Comparison of ENCODE assay signal across 28 cellular contexts in genomic region chr1:233140519-233140918, GRCh38.
DNase-seq lines count a peak whose midpoint lies in the region; ATAC-seq, FAIRE-seq and TF ChIP-seq lines count a peak whose summit lies in the region.
"Had no signal": no experiment of that assay in that cellular context is flagged by ENCODE, and none has a peak within 500 bp of the region (broad histone marks: within the 10 kb centered on the region; RNA-seq: fewer than 3 reads in every experiment).

No MANE protein-coding gene starts in this region.

- peaks cover under 1% of the 10 kb centered on the region for H3K4me1 ChIP-seq in left ventricle myocardium inferior
- no peaks in the 10 kb centered on the region for H3K4me1 ChIP-seq in endothelial cell of umbilical vein (ENCODE audit: control insufficient read depth, extremely low read depth, insufficient read depth, low read length)
- H3K4me1 ChIP-seq: body of pancreas, lower lobe of right lung, transverse colon had no signal

- H3K9me3 ChIP-seq in left ventricle myocardium inferior (replicated peaks) (no peaks in the 10 kb centered on the region), endothelial cell of umbilical vein (replicated peaks; ENCODE audit: control insufficient read depth, insufficient read depth, low read length) (no peaks in the 10 kb centered on the region)
- H3K9me3 ChIP-seq: A549, body of pancreas, lower lobe of right lung, transverse colon had no signal

- H2AFZ ChIP-seq in endothelial cell of umbilical vein (ENCODE audit: low read depth, low read length) = no peak overlapping the region

- POLR2A ChIA-PET in endothelial cell of umbilical vein (lab: Charles Lee) = no interaction called here

- H3K4me3 ChIP-seq in left ventricle myocardium inferior = no peak overlapping the region
- H3K4me3 ChIP-seq in endothelial cell of umbilical vein (replicated peaks in 1 of 3; ENCODE audit: insufficient read depth in 1 of 3, low read depth in 1 of 3, low read length in 3 of 3) = no peak overlapping the region
- H3K4me3 ChIP-seq in lower leg skin (ENCODE audit: low read depth, poor library complexity, severe bottlenecking) = no peak overlapping the region
- H3K4me3 ChIP-seq: A549, body of pancreas, lower lobe of right lung, transverse colon had no signal

- no TSS peak for BruUV-seq in endothelial cell of umbilical vein (replicated peaks; lab: Mats Ljungman, UMichigan)

- H3K79me2 ChIP-seq in endothelial cell of umbilical vein (ENCODE audit: control insufficient read depth, insufficient read depth, low read length) = no peaks in the 10 kb centered on the region

- H3K27me3 Mint-ChIP-seq in HFFc6 (ENCODE audit: insufficient read depth) = no peaks in the 10 kb centered on the region; the same call in 1 of the 2 replicates
- H3K27me3 Mint-ChIP-seq in nephron progenitor cell (ENCODE audit: low read depth, poor library complexity) = peaks cover 4% of the 10 kb centered on the region

- H3K4me1 Mint-ChIP-seq in HFFc6 (ENCODE audit: low read depth) = no peaks in the 10 kb centered on the region
- no peaks in the 10 kb centered on the region for H3K4me1 Mint-ChIP-seq in nephron progenitor cell

- H3K4me3 Mint-ChIP-seq in HFFc6 = no peak overlapping the region
- no peak overlapping the region for H3K4me3 Mint-ChIP-seq in nephron progenitor cell
- H3K4me3 Mint-ChIP-seq: natural killer cell treated with Interleukin-12 subunit alpha and Interleukin-12 subunit beta and Interleukin-15 and Interleukin-18, amount 100 ng/mL, for 72 hours had no signal

- intact Hi-C loops in left ventricle myocardium inferior (cut with micrococcal nuclease) = no loop called here
- intact Hi-C loops in cardiac septum (cut with DNase I) = no loop called here
- intact Hi-C loops in endothelial cell of umbilical vein (cut with micrococcal nuclease) = no loop called here
- intact Hi-C loops in left ventricle myocardium superior (cut with micrococcal nuclease) = no loop called here
- intact Hi-C loops in lower leg skin (cut with DNase I; ENCODE audit: low total_unique reads) = no loop called here

- no peak overlapping the region for H3K9ac ChIP-seq in endothelial cell of umbilical vein (replicated peaks; ENCODE audit: extremely low read depth, insufficient read depth, low read length)

- CTCF ChIA-PET in endothelial cell of umbilical vein (lab: Charles Lee) = no interaction called here

- H3K9me1 ChIP-seq in endothelial cell of umbilical vein (replicated peaks; ENCODE audit: control insufficient read depth, extremely low read depth, insufficient read depth, low read length) = no peaks in the 10 kb centered on the region

- TF ChIP-seq CTCF in left ventricle myocardium inferior (IDR thresholded peaks at IDR 0.05; ENCODE audit: borderline replicate concordance) (no peak), endothelial cell of umbilical vein (IDR thresholded peaks at IDR 0.05; ENCODE audit: extremely low read depth in 1 of 2, insufficient read depth in 1 of 2, low read depth in 1 of 2, low read length in 2 of 2) (no peak), lower leg skin (IDR thresholded peaks at IDR 0.05) (no peak), HFFc6 (IDR thresholded peaks at IDR 0.05) (no peak), nephron progenitor cell (IDR thresholded peaks at IDR 0.05) (no peak)

- TF ChIP-seq POLR2A in endothelial cell of umbilical vein (IDR thresholded peaks at IDR 0.05; ENCODE audit: low read depth, low read length) = no peak
- no peak for TF ChIP-seq POLR2A in lower leg skin (IDR thresholded peaks at IDR 0.05)

- no peak for DNase-seq in left ventricle myocardium inferior
- no peak for DNase-seq in cardiac septum (ENCODE audit: low spot score)
- DNase-seq in endothelial cell of umbilical vein (ENCODE audit: low read depth, low spot score) = peak; percentile 2
- DNase-seq in left ventricle myocardium superior = no peak
- DNase-seq in lower leg skin (ENCODE audit: low spot score in 2 of 2) = no peak
- no peak for DNase-seq in HFFc6
- DNase-seq in nephron progenitor cell = no peak
- no peak for DNase-seq in SW 1271 (lab: John Stamatoyannopoulos, UW)
- DNase-seq: activated CD4-positive, alpha-beta T cell treated with anti-CD3 and anti-CD28 coated beads for 48 hours; activated CD8-positive, alpha-beta memory T cell treated with anti-CD3 and anti-CD28 coated beads for 24 hours; activated gamma-delta T cell; body of pancreas; DMS79; foreskin melanocyte; islet precursor cell; KG1; lower lobe of right lung; NCI-H146; NCI-H446 treated with DMSO at 0.1 percent for 48 hours; NCI-H82; stimulated activated CD4-positive, alpha-beta T cell treated with anti-CD3 and anti-CD28 coated beads, Interleukin-12 subunit alpha, Interleukin-12 subunit beta, amount 100 ng/mL, for 4 hours; stimulated activated CD4-positive, alpha-beta T cell treated with anti-CD3 and anti-CD28 coated beads, Interleukin-4, amount 100 ng/mL, for 1 hour; transverse colon had no signal

- H3K4me2 ChIP-seq in endothelial cell of umbilical vein (ENCODE audit: insufficient read depth, low read length) = no peak overlapping the region
- H3K4me2 ChIP-seq: A549 had no signal

- WGBS in lower leg skin, 2 donors = 79 to 86% methylated on average over 5 of the region's 5 CpGs

- no peaks in the 10 kb centered on the region for H3K9me3 Mint-ChIP-seq in HFFc6
- H3K9me3 Mint-ChIP-seq in nephron progenitor cell = no peaks in the 10 kb centered on the region
- H3K9me3 Mint-ChIP-seq: natural killer cell treated with Interleukin-12 subunit alpha and Interleukin-12 subunit beta and Interleukin-15 and Interleukin-18, amount 100 ng/mL, for 72 hours had no signal

- ATAC-seq in left ventricle myocardium superior = peak; percentile 48
- ATAC-seq: A549; body of pancreas; HCT116; lower lobe of right lung; natural killer cell treated with Interleukin-12 subunit alpha and Interleukin-12 subunit beta and Interleukin-15 and Interleukin-18, amount 100 ng/mL, for 72 hours had no signal

- no peak for FAIRE-seq in endothelial cell of umbilical vein (lab: Jason Lieb, UNC)
- FAIRE-seq: A549, HTR-8/SVneo had no signal

- H3K27ac Mint-ChIP-seq in HFFc6 (no peak overlapping the region), nephron progenitor cell (no peak overlapping the region)
- H3K27ac Mint-ChIP-seq: natural killer cell treated with Interleukin-12 subunit alpha and Interleukin-12 subunit beta and Interleukin-15 and Interleukin-18, amount 100 ng/mL, for 72 hours had no signal

- dilution Hi-C loops in endothelial cell of umbilical vein (cut with MboI; ENCODE audit: extremely low pct_ligation_motif_present, low sequenced_read_pairs) = no loop called here

- H3K27me3 ChIP-seq in left ventricle myocardium inferior (ENCODE audit: low read depth) (no peaks in the 10 kb centered on the region), endothelial cell of umbilical vein (ENCODE audit: control insufficient read depth in 2 of 2, insufficient read depth in 2 of 2, low read length in 2 of 2) (no peaks in the 10 kb centered on the region)
- H3K27me3 ChIP-seq: body of pancreas, transverse colon had no signal

- H4K20me1 ChIP-seq in endothelial cell of umbilical vein (replicated peaks; ENCODE audit: control insufficient read depth, extremely low read depth, insufficient read depth, low read length) = no peaks in the 10 kb centered on the region

- H3K27ac ChIP-seq in left ventricle myocardium inferior (replicated peaks) (peak overlapping the region; percentile 40), endothelial cell of umbilical vein (ENCODE audit: insufficient read depth, low read depth, low read length) (no peak overlapping the region)
- H3K27ac ChIP-seq: A549, body of pancreas, lower lobe of right lung, transverse colon, VCaP had no signal

- H3K36me3 Mint-ChIP-seq in HFFc6 (ENCODE audit: low read depth) (peaks cover 13% of the 10 kb centered on the region; the same call in 1 of the 2 replicates), nephron progenitor cell (ENCODE audit: low read depth) (no peaks in the 10 kb centered on the region)
- H3K36me3 Mint-ChIP-seq: natural killer cell treated with Interleukin-12 subunit alpha and Interleukin-12 subunit beta and Interleukin-15 and Interleukin-18, amount 100 ng/mL, for 72 hours had no signal

- H3K36me3 ChIP-seq in left ventricle myocardium inferior (no peaks in the 10 kb centered on the region), endothelial cell of umbilical vein (ENCODE audit: control insufficient read depth in 2 of 2, extremely low read depth in 1 of 2, insufficient read depth in 2 of 2, low read length in 2 of 2) (no peaks in the 10 kb centered on the region)
- H3K36me3 ChIP-seq: lower lobe of right lung, transverse colon had no signal

TF ChIP-seq in endothelial cell of umbilical vein, 7 proteins besides CTCF, POLR2A, EP300 and RAD21:
- TF ChIP-seq FOS (IDR thresholded peaks at IDR 0.05; ENCODE audit: borderline replicate concordance, insufficient read depth, low read length) (no peak), EZH2 (IDR thresholded peaks at IDR 0.05; ENCODE audit: borderline replicate concordance, low read depth, low read length, severe bottlenecking) (no peak), MAX (IDR thresholded peaks at IDR 0.05; ENCODE audit: insufficient read depth, insufficient read length) (no peak), GATA2 (IDR thresholded peaks at IDR 0.05; ENCODE audit: insufficient read depth, insufficient read length, low read depth, low read length) (no peak), JUN (IDR thresholded peaks at IDR 0.05; ENCODE audit: borderline replicate concordance, insufficient read depth, insufficient read length, low read depth) (no peak), POLR2AphosphoS5 (IDR thresholded peaks at IDR 0.05; ENCODE audit: insufficient read depth, low read depth, low read length) (no peak), MYC (IDR thresholded peaks at IDR 0.05; ENCODE audit: low read depth, low read length) (no peak)
TF ChIP-seq in endothelial cell of umbilical vein: peak in this region for 0.
